18 cellular contexts compared by ENCODE assay signal in the genomic region with DNA sequence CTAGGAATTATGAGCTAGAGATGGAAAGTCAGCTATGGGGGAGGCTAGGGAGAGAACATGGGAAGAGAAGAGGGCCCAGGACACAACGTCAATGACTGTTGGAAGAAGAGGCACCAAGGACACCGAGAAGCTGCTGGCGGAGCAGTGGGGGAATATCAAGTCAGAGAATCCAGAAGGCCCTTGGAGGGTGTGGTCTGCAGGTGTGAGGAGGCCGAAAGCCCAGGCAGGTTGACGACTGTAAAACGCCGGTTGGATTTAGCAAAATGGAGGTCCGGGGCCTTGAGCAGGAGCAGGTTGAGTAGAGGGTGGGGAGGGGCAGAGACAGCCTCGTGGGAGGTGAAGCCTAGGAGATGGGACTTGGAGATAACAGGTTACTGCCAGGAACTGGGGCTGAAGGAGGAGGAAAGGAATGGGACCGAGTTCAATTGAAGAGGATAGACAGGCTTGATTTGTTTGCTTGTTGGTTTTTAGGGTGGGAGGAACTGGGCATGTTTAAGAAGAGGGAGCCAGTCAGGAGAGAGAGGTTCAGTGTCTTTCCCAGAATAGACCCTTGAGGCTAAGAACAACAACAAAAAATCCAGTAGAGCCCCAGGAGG. TPM values are rescaled to one million over a fixed set of nuclear protein-coding genes. Genes with fewer than 3 reads are reported as not detected.
"Had no signal": no experiment of that assay in that cellular context is flagged by ENCODE, and none has a peak within 500 bp of the region (broad histone marks: within the 10 kb centered on the region; RNA-seq: fewer than 3 reads in every experiment).

No MANE protein-coding gene starts in this region.

- H3K9me3 ChIP-seq: thyroid gland had no signal

- DNase-seq: activated CD4-positive, alpha-beta T cell treated with anti-CD3 and anti-CD28 coated beads for 1 hour; activated CD4-positive, alpha-beta T cell treated with anti-CD3 and anti-CD28 coated beads, Interleukin-2, amount 50 U/mL, for 48 hours; activated gamma-delta T cell treated with Interleukin-2 at 50 U/mL for 16 hours; activated naive CD8-positive, alpha-beta T cell treated with anti-CD3 and anti-CD28 coated beads for 36 hours; activated T-cell treated with anti-CD3 and anti-CD28 coated beads, Interleukin-2, amount 50 U/mL, for 48 hours; anterior cingulate cortex; immature natural killer cell; left cardiac atrium; right cardiac atrium; thyroid gland had no signal

- H3K27me3 ChIP-seq: esophagus muscularis mucosa, thyroid gland had no signal

- H3K27ac ChIP-seq: esophagus muscularis mucosa had no signal

- H3K36me3 ChIP-seq: esophagus muscularis mucosa, thyroid gland had no signal

- H3K9me3 Mint-ChIP-seq: activated naive CD8-positive, alpha-beta T cell treated with anti-CD3 and anti-CD28 coated beads for 36 hours; stimulated activated effector memory CD8-positive, alpha-beta T cell treated with anti-CD3 and anti-CD28 coated beads, Interleukin-12 subunit alpha, Interleukin-12 subunit beta, amount 100 ng/mL, for 72 hours had no signal

- H3K27me3 Mint-ChIP-seq: activated naive CD8-positive, alpha-beta T cell treated with anti-CD3 and anti-CD28 coated beads for 36 hours had no signal

- H3K36me3 Mint-ChIP-seq: activated naive CD8-positive, alpha-beta T cell treated with anti-CD3 and anti-CD28 coated beads for 36 hours; immature natural killer cell; natural killer cell treated with Interleukin-12 subunit alpha and Interleukin-12 subunit beta and Interleukin-15 and Interleukin-18, amount 100 ng/mL, for 72 hours; stimulated activated effector memory CD8-positive, alpha-beta T cell treated with anti-CD3 and anti-CD28 coated beads, Interleukin-12 subunit alpha, Interleukin-12 subunit beta, amount 100 ng/mL, for 72 hours had no signal

- H3K4me3 ChIP-seq: esophagus muscularis mucosa, lung, smooth muscle cell, thyroid gland had no signal

- H3K4me1 Mint-ChIP-seq: activated naive CD8-positive, alpha-beta T cell treated with anti-CD3 and anti-CD28 coated beads for 36 hours; immature natural killer cell; stimulated activated effector memory CD8-positive, alpha-beta T cell treated with anti-CD3 and anti-CD28 coated beads, Interleukin-12 subunit alpha, Interleukin-12 subunit beta, amount 100 ng/mL, for 72 hours had no signal

- H3K27ac Mint-ChIP-seq: activated naive CD8-positive, alpha-beta T cell treated with anti-CD3 and anti-CD28 coated beads for 36 hours; immature natural killer cell; natural killer cell treated with Interleukin-12 subunit alpha and Interleukin-12 subunit beta and Interleukin-15 and Interleukin-18, amount 100 ng/mL, for 72 hours; stimulated activated effector memory CD8-positive, alpha-beta T cell treated with anti-CD3 and anti-CD28 coated beads, Interleukin-12 subunit alpha, Interleukin-12 subunit beta, amount 100 ng/mL, for 72 hours had no signal

- FAIRE-seq: endometrium had no signal

- H3K4me3 Mint-ChIP-seq: activated naive CD8-positive, alpha-beta T cell treated with anti-CD3 and anti-CD28 coated beads for 36 hours; immature natural killer cell; natural killer cell treated with Interleukin-12 subunit alpha and Interleukin-12 subunit beta and Interleukin-15 and Interleukin-18, amount 100 ng/mL, for 72 hours; stimulated activated effector memory CD8-positive, alpha-beta T cell treated with anti-CD3 and anti-CD28 coated beads, Interleukin-12 subunit alpha, Interleukin-12 subunit beta, amount 100 ng/mL, for 72 hours had no signal

RNA-seq across cellular contexts. Expression of a gene that starts 35.1 kb away (rescaled TPM):
- total RNA-seq: activated naive CD8-positive, alpha-beta T cell treated with anti-CD3 and anti-CD28 coated beads for 36 hours; fibroblast of villous mesenchyme; natural killer cell treated with Interleukin-12 subunit alpha and Interleukin-12 subunit beta and Interleukin-15 and Interleukin-18, amount 100 ng/mL, for 72 hours; smooth muscle cell; T-helper 2 cell treated with Interferon-gamma antibody and Interleukin-4, amounts not matched to agents 100 ng/mL and 5 ng/mL, for 36 hours; thyroid gland had no signal
- polyA plus RNA-seq: immature natural killer cell, smooth muscle cell had no signal
